ENCODE assay signal across 8 cellular contexts in genomic region chr14:100440207-100440631, GRCh38.
DNase-seq lines count a peak whose midpoint lies in the region; ATAC-seq, FAIRE-seq and TF ChIP-seq lines count a peak whose summit lies in the region.

No MANE protein-coding gene starts in this region.

- no peaks in the 10 kb centered on the region for H3K79me2 ChIP-seq in trophoblast cell (ENCODE audit: control insufficient read depth, insufficient read depth, low read length, poor library complexity)

- H3K4me2 ChIP-seq in trophoblast cell (ENCODE audit: low read length) = no peak overlapping the region

- no peaks in the 10 kb centered on the region for H3K9me3 ChIP-seq in adipocyte (ENCODE audit: control insufficient read depth, low read length)
- H3K9me3 ChIP-seq in cardiac muscle cell (ENCODE audit: low read depth) = no peaks in the 10 kb centered on the region
- H3K9me3 ChIP-seq in trophoblast cell (ENCODE audit: insufficient read depth, low read depth, low read length) = no peaks in the 10 kb centered on the region

- no peak overlapping the region for H2BK5ac ChIP-seq in trophoblast cell (ENCODE audit: low read depth, low read length, poor library complexity)

- H3K4me3 ChIP-seq in adipocyte (ENCODE audit: low read length) (no peak overlapping the region), cardiac muscle cell (no peak overlapping the region), trophoblast cell (ENCODE audit: low read depth, low read length) (no peak overlapping the region)

- no peaks in the 10 kb centered on the region for H3K27me3 ChIP-seq in adipocyte (replicated peaks; ENCODE audit: control insufficient read depth, insufficient read depth, low read length)
- H3K27me3 ChIP-seq in cardiac muscle cell = no peaks in the 10 kb centered on the region
- H3K27me3 ChIP-seq in trophoblast cell (ENCODE audit: insufficient read depth, low read length) = no peaks in the 10 kb centered on the region

- no peak overlapping the region for H3K27ac ChIP-seq in cardiac muscle cell
- no peak overlapping the region for H3K27ac ChIP-seq in trophoblast cell (ENCODE audit: low read depth, low read length)

- no peak overlapping the region for H2BK12ac ChIP-seq in trophoblast cell (ENCODE audit: low read length)

- H3K36me3 ChIP-seq in adipocyte (ENCODE audit: control insufficient read depth, insufficient read depth, low read length, severe bottlenecking) = no peaks in the 10 kb centered on the region
- no peaks in the 10 kb centered on the region for H3K36me3 ChIP-seq in cardiac muscle cell
- no peaks in the 10 kb centered on the region for H3K36me3 ChIP-seq in trophoblast cell (ENCODE audit: control insufficient read depth in 1 of 2, insufficient read depth in 2 of 2, low read length in 2 of 2)

- TF ChIP-seq CTCF in cardiac muscle cell (IDR thresholded peaks at IDR 0.05; ENCODE audit: low read depth, low read length) = peak; percentile 79

- FAIRE-seq in GM12892 (lab: Jason Lieb, UNC) = peak; percentile 48

- no peak overlapping the region for H4K8ac ChIP-seq in trophoblast cell (ENCODE audit: low read depth, low read length)

- H3K9ac ChIP-seq in adipocyte (ENCODE audit: low read length) (no peak overlapping the region), trophoblast cell (ENCODE audit: low read length) (no peak overlapping the region)

- H2BK120ac ChIP-seq in trophoblast cell (ENCODE audit: insufficient read depth, low read length, poor library complexity) = no peak overlapping the region

- H3K23ac ChIP-seq in trophoblast cell (ENCODE audit: low read length) = no peak overlapping the region

- DNase-seq in ACHN (peak; percentile 74), GM12892 (ENCODE audit: insufficient read length) (no peak), NCI-H460 (ENCODE audit: extremely low read depth, low read depth) (peak; percentile 86), adipocyte (ENCODE audit: low read depth) (peak; percentile 78), cardiac muscle cell (ENCODE audit: low read depth in 1 of 2, low spot score in 1 of 2) (peak; percentile 70 to 73), trophoblast cell (peak; percentile 93 to 96)

- no peak overlapping the region for H3K14ac ChIP-seq in trophoblast cell (ENCODE audit: low read length)

- no peak for ATAC-seq in HG02763 (IDR thresholded peaks at IDR 0.05; ENCODE audit: unreplicated experiment)
- no peak for ATAC-seq in GM18519 (IDR thresholded peaks at IDR 0.05; ENCODE audit: low FRiP score, unreplicated experiment)

- H3K4me1 ChIP-seq in adipocyte (ENCODE audit: control insufficient read depth, insufficient read depth, low read length) = peaks cover 25% of the 10 kb centered on the region
- peaks cover 6% of the 10 kb centered on the region for H3K4me1 ChIP-seq in cardiac muscle cell (ENCODE audit: low read depth)
- H3K4me1 ChIP-seq in trophoblast cell (ENCODE audit: control insufficient read depth in 1 of 2, insufficient read depth in 2 of 2, low read length in 2 of 2) = peaks cover 0 to 5% of the 10 kb centered on the region in 2 experiments

- no peak overlapping the region for H3K4ac ChIP-seq in trophoblast cell (ENCODE audit: low read depth, low read length)

- in situ Hi-C loops in ACHN (cut with HindIII; ENCODE audit: low pct_ligation_motif_present, low pct_unique_long_range_greater_than_20kb, low sequenced_read_pairs) = no loop called here

- WGBS in trophoblast cell (ENCODE audit: extremely low coverage, insufficient coverage, insufficient read length) = no CpG with 5 or more reads among the region's 10 CpGs

- H3K79me1 ChIP-seq in trophoblast cell (ENCODE audit: low read length) = no peaks in the 10 kb centered on the region

- no peak overlapping the region for H4K12ac ChIP-seq in trophoblast cell (ENCODE audit: low read depth, low read length)

- no peak overlapping the region for H4K91ac ChIP-seq in trophoblast cell (ENCODE audit: low read depth, low read length)

- no peak overlapping the region for H3K18ac ChIP-seq in trophoblast cell (ENCODE audit: low read length)

- no peak overlapping the region for H2AFZ ChIP-seq in trophoblast cell (ENCODE audit: insufficient read depth, low read length, poor library complexity)

- TF ChIP-seq POLR2A in GM12892 (IDR thresholded peaks at IDR 0.05; ENCODE audit: low read depth, low read length) = no peak

- no peak overlapping the region for H2AK5ac ChIP-seq in trophoblast cell (ENCODE audit: low read length)
